ENCODE assay signal across 1 cellular context in the genomic region with DNA sequence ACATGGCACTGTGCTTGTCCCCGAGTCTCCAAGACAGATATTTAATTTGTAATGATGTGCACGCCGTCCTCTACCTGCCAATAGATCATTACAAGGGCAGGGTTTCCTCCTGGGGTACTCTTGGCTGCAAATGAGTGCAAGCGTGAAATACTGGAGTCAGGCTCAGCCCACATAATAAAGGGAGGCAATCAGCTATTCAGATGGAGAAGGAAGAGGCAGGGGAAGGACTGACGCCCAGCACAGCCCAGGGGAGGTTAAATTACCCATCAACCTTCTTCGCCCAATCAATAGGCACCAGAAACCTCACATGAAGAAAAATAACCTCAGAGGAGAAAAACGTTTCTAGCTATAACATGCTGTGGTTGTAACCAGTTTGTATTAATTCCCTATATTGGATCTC.
TF ChIP-seq lines count a peak whose summit lies in the region.

No MANE protein-coding gene starts in this region.

TF ChIP-seq in H1, 55 proteins besides CTCF, POLR2A, EP300 and RAD21 (continued from another document):
- no peak for TF ChIP-seq HDAC6 (IDR thresholded peaks at IDR 0.05; ENCODE audit: low read depth, low read length)
- TF ChIP-seq TCF12 (IDR thresholded peaks at IDR 0.05; ENCODE audit: low read depth, low read length), result no peak
- TF ChIP-seq BCL11A (IDR thresholded peaks at IDR 0.05; ENCODE audit: low read depth in 2 of 2, low read length in 2 of 2), result no peak
- no peak for TF ChIP-seq CBX8 (IDR thresholded peaks at IDR 0.05; ENCODE audit: borderline replicate concordance, low read depth, low read length)
- no peak for TF ChIP-seq KDM1A (IDR thresholded peaks at IDR 0.05; ENCODE audit: borderline replicate concordance, low read length)
